In the genomic region with DNA sequence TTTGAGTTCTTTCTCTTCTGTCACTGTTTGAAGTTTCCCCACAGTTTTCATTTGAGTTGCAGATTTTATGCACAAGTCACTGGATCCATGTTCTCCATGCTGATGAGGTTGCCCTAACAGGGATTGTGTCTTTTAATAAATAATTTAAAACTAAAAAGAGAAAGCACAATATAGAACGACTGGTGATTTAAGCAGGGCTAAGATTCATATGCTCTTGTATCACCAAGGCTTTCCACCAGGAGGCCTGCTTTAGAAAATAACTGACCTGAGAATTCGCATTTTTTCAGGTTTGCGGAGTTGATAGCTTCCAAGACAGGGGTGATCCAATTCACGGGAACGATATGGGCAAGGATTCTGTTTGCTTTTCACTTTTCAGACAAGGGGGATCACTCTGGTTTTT, we compare ENCODE assay signal across 1 cellular context.
TF ChIP-seq lines count a peak whose summit lies in the region.

No MANE protein-coding gene starts in this region.

TF ChIP-seq in HepG2, 621 proteins besides CTCF, POLR2A, EP300 and RAD21 (continued from another document):
- TF ChIP-seq ZNF687 (CRISPR knock-in tag; IDR thresholded peaks at IDR 0.05) = no peak
